In genomic region chr1:18947570-18947969, GRCh38 we compare ENCODE assay signal across 10 cellular contexts. TPM values are rescaled to one million over a fixed set of nuclear protein-coding genes. Genes with fewer than 3 reads are reported as not detected.
DNase-seq lines count a peak whose midpoint lies in the region; ATAC-seq and TF ChIP-seq lines count a peak whose summit lies in the region.
"Had no signal": no experiment of that assay in that cellular context is flagged by ENCODE, and none has a peak within 500 bp of the region (broad histone marks: within the 10 kb centered on the region; RNA-seq: fewer than 3 reads in every experiment).

No MANE protein-coding gene starts in this region.

- no peaks in the 10 kb centered on the region for H3K9me3 Mint-ChIP-seq in WTC11

- intact Hi-C loops in dorsolateral prefrontal cortex (cut with DNase I): no loop called here

- TF ChIP-seq CTCF in RWPE1 (conservative IDR thresholded peaks at IDR 0.05; ENCODE audit: low read depth) (no peak), dorsolateral prefrontal cortex (IDR thresholded peaks at IDR 0.05 in 54 of 56, conservative IDR thresholded peaks at IDR 0.05 in 2 of 56; ENCODE audit: low read depth in 1 of 56, partially characterized antibody in 56 of 56) (no peak), osteoblast (IDR thresholded peaks at IDR 0.05; ENCODE audit: extremely low read depth, low read depth, low read length) (no peak), WTC11 (IDR thresholded peaks at IDR 0.05) (no peak)

- no peak overlapping the region for H2AFZ ChIP-seq in osteoblast (ENCODE audit: low read length)

- DNase-seq in RWPE1 (ENCODE audit: low spot score) (no peak), dorsolateral prefrontal cortex (no peak), osteoblast (ENCODE audit: insufficient read length, low spot score, missing footprints) (peak; percentile 85), NCI-H2196 treated with DMSO at 0.1 percent for 48 hours (lab: John Stamatoyannopoulos, UW; ENCODE audit: unreplicated experiment) (no peak), WTC11 (ENCODE audit: low spot score) (no peak)
- no peak for DNase-seq in stimulated activated naive CD4-positive, alpha-beta T cell (lab: John Stamatoyannopoulos, UW)
- DNase-seq: cerebellar nuclear complex had no signal

- H3K4me3 ChIP-seq in BLaER1 treated with 17β-estradiol and CSF1 and Interleukin-3, amounts not matched to agents 10 nM and 100 nM: 0 out of 20 replicates have a peak overlapping the region, but pooled peaks of 1 of the 10 experiments have one; percentile 49
- H3K4me3 ChIP-seq in dorsolateral prefrontal cortex (peak overlapping the region in 1 of 59 donors; percentile 3), osteoblast (ENCODE audit: insufficient read depth, low read length) (no peak overlapping the region)
- H3K4me3 ChIP-seq: GM12878 had no signal

- 0 out of 22 replicates have a peak, but pooled peaks cover 0 to 8% (median 0%) of the 10 kb centered on the region in 11 experiments for H3K36me3 ChIP-seq in BLaER1 treated with 17β-estradiol and CSF1 and Interleukin-3, amounts not matched to agents 10 nM and 100 nM
- H3K36me3 ChIP-seq in osteoblast (ENCODE audit: insufficient read depth, low read length): peaks cover 8% of the 10 kb centered on the region

- no peaks in the 10 kb centered on the region for H3K27me3 ChIP-seq in BLaER1 treated with 17β-estradiol and CSF1 and Interleukin-3, amounts not matched to agents 10 nM and 100 nM
- no peaks in the 10 kb centered on the region for H3K27me3 ChIP-seq in dorsolateral prefrontal cortex
- H3K27me3 ChIP-seq in osteoblast (ENCODE audit: insufficient read depth, low read length): no peaks in the 10 kb centered on the region

- H3K27ac Mint-ChIP-seq in WTC11: no peak overlapping the region

- H3K4me1 Mint-ChIP-seq in WTC11: peaks cover 39% of the 10 kb centered on the region

- CTCF ChIA-PET in RWPE1 (lab: Yijun Ruan, JAX): interaction anchor here (1.3 kb wide), 1 partner anchor 34 kb away, joined by 3 read pairs; no protein-coding TSS in a partner anchor
- CTCF ChIA-PET in WTC11 (lab: Charles Lee): interaction anchor here (2.7 kb wide), 1 partner anchor 9 kb away, joined by 13 read pairs; the partner anchor contains the start of gene IFFO2

- H3K27me3 Mint-ChIP-seq in WTC11 (ENCODE audit: low read depth): no peaks in the 10 kb centered on the region

- H3K79me2 ChIP-seq in osteoblast (ENCODE audit: insufficient read depth, low read length): peaks cover 89% of the 10 kb centered on the region

- peak overlapping the region in 10 of 11 experiments; percentile 21 to 93 (median 88); a peak in 20 of 22 replicates for H3K27ac ChIP-seq in BLaER1 treated with 17β-estradiol and CSF1 and Interleukin-3, amounts not matched to agents 10 nM and 100 nM
- H3K27ac ChIP-seq in RWPE1 (peak overlapping the region; percentile 95), dorsolateral prefrontal cortex (peak overlapping the region in 53 of 59 donors; percentile 20 to 99 (median 76)), osteoblast (ENCODE audit: low read depth, low read length) (peak overlapping the region; percentile 89)

- ATAC-seq in GM18907 (IDR thresholded peaks at IDR 0.05; ENCODE audit: unreplicated experiment) (no peak), WTC11 (no peak)
- ATAC-seq: GM12878 had no signal

- H3K4me2 ChIP-seq in BLaER1 treated with 17β-estradiol and CSF1 and Interleukin-3, amounts not matched to agents 10 nM and 100 nM: peak overlapping the region; percentile 90 to 100 (median 98)
- no peak overlapping the region for H3K4me2 ChIP-seq in osteoblast (ENCODE audit: insufficient read depth, low read length)

- no peaks in the 10 kb centered on the region for H3K36me3 Mint-ChIP-seq in WTC11

- H3K4me1 ChIP-seq in BLaER1 treated with 17β-estradiol and CSF1 and Interleukin-3, amounts not matched to agents 10 nM and 100 nM: peaks cover 80 to 99% (median 84%) of the 10 kb centered on the region in 10 experiments
- H3K4me1 ChIP-seq in osteoblast (ENCODE audit: insufficient read depth, low read length): peaks cover 42% of the 10 kb centered on the region

- no peaks in the 10 kb centered on the region for H3K9me3 ChIP-seq in BLaER1 treated with 17β-estradiol and CSF1 and Interleukin-3, amounts not matched to agents 10 nM and 100 nM (replicated peaks in 1 of 11)
- H3K9me3 ChIP-seq in osteoblast (ENCODE audit: low read depth, low read length): no peaks in the 10 kb centered on the region

- H4K20me1 ChIP-seq in BLaER1 treated with 17β-estradiol and CSF1 and Interleukin-3, amounts not matched to agents 10 nM and 100 nM: peaks cover 0 to 71% (median 0%) of the 10 kb centered on the region in 11 experiments; a peak in 6 of 22 replicates
- peaks cover 4% of the 10 kb centered on the region for H4K20me1 ChIP-seq in osteoblast (ENCODE audit: insufficient read depth, low read length)

- H3K9ac ChIP-seq in BLaER1 treated with 17β-estradiol and CSF1 and Interleukin-3, amounts not matched to agents 10 nM and 100 nM: peak overlapping the region; percentile 10 to 84 (median 49); a peak in 11 of 22 replicates

- no peak overlapping the region for H3K4me3 Mint-ChIP-seq in WTC11

- POLR2A ChIA-PET in RWPE1 (lab: Yijun Ruan, JAX; ENCODE audit: low non-redundant PET): no interaction called here
- POLR2A ChIA-PET in WTC11 (lab: Charles Lee): interaction anchor here (0.6 kb wide), 1 partner anchor 9 kb away, joined by 3 read pairs; the partner anchor contains the start of gene IFFO2

TF ChIP-seq in WTC11, 78 proteins besides CTCF, POLR2A, EP300 and RAD21:
- TF ChIP-seq JUN (CRISPR knock-in tag; IDR thresholded peaks at IDR 0.05) (no peak), ZNF138 (CRISPR knock-in tag; conservative IDR thresholded peaks at IDR 0.05) (no peak), MLX (CRISPR knock-in tag; IDR thresholded peaks at IDR 0.05) (no peak), TCF7 (CRISPR knock-in tag; IDR thresholded peaks at IDR 0.05; ENCODE audit: low read depth) (no peak), ZNF317 (CRISPR knock-in tag; IDR thresholded peaks at IDR 0.05; ENCODE audit: borderline replicate concordance, low read depth) (no peak), ZBTB21 (CRISPR knock-in tag; IDR thresholded peaks at IDR 0.05; ENCODE audit: borderline replicate concordance) (no peak), SOX15 (CRISPR knock-in tag; IDR thresholded peaks at IDR 0.05) (no peak), MYBL2 (CRISPR knock-in tag; IDR thresholded peaks at IDR 0.05) (no peak), STAT6 (CRISPR knock-in tag; conservative IDR thresholded peaks at IDR 0.05; ENCODE audit: low read depth) (no peak), ATF3 (CRISPR knock-in tag; conservative IDR thresholded peaks at IDR 0.05) (no peak), ZNF263 (CRISPR knock-in tag; IDR thresholded peaks at IDR 0.05; ENCODE audit: low read depth) (no peak), MAX (CRISPR knock-in tag; IDR thresholded peaks at IDR 0.05) (no peak), USF1 (CRISPR knock-in tag; IDR thresholded peaks at IDR 0.05) (no peak)

RNA-seq across cellular contexts. Expression of gene IFFO2, which starts 8.9 kb away (rescaled TPM):
- total RNA-seq in dorsolateral prefrontal cortex: 10 to 100 TPM; 15.3 to 36.0 (median 21.7) TPM
- total RNA-seq in osteoblast: 6.8 and 10.9 TPM in 2 replicates
- total RNA-seq in WTC11 (2021): 6.5 to 8.1 TPM (median 6.9 TPM) in 3 replicates

RNA-seq across cellular contexts. Expression of gene ALDH4A1, which starts 45.2 kb away (rescaled TPM):
- total RNA-seq in dorsolateral prefrontal cortex (100 to 1,000 TPM in 1 of 120 experiments, 10 to 100 TPM in 119; 16.8 to 112 (median 40.4) TPM), osteoblast (28.6 and 31.8 TPM in 2 replicates), WTC11 (2021) (31.0 to 37.5 TPM (median 36.2 TPM) in 3 replicates)
